Comparison of ENCODE assay signal across 8 cellular contexts in the genomic region with DNA sequence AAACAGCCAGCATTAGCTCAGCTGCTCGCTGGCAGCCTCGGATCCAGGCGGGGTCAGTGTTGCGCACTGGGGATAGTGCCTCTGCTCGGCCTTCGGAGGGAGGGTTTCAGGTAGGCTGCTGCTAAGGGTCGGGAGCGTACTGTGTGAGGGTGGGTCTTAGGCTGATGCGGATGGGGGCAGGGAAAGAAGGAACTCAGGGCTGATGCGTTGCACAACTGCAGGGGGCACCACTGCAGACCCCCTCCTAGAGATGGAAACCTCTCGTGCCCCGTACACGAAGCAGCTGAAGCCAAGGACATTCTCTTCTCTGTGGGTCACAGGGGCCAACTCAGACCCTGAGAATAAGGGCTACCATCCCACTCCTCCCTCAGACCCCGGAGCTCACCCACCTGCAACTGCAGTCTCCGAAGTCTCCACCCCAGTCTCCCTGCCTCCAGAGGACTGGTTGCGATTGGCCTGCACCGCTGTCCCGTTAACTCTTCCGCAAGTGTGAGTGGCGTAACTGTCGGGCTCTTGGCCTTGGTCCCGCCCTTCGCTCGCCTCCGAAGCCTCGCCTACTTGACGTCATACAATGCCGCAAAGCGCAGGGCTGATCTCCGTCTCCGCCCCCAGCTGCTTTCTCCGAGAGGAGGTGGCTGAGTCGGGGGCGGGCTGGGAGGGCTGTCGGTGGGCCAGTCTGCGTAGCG. TPM values are rescaled to one million over a fixed set of nuclear protein-coding genes. Genes with fewer than 3 reads are reported as not detected.
DNase-seq lines count a peak whose midpoint lies in the region; ATAC-seq and TF ChIP-seq lines count a peak whose summit lies in the region.

KBTBD3 (minus strand) TSS at position 425 of the 686 bp plus-strand sequence. CDS start 18,250 bp downstream, outside the sequence.

- H2AK5ac ChIP-seq in mesendoderm (ENCODE audit: low read length): no peak within 1 kb of the TSS

- H3K56ac ChIP-seq in mesendoderm (ENCODE audit: low read length): peak within 1 kb of the TSS; percentile 100

- H3K27ac ChIP-seq in HUES6 (ENCODE audit: low read depth, low read length) (peak within 1 kb of the TSS; percentile 86), endodermal cell (ENCODE audit: low read depth, low read length) (peak within 1 kb of the TSS; percentile 96), mesendoderm (ENCODE audit: low read depth, low read length) (peak within 1 kb of the TSS; percentile 87)

- H4K5ac ChIP-seq in mesendoderm (ENCODE audit: low read length): no peak within 1 kb of the TSS

- peak within 1 kb of the TSS; percentile 94 for H3K4me3 ChIP-seq in HUES6 (ENCODE audit: low read depth, low read length)
- H3K4me3 ChIP-seq in NT2/D1 (ENCODE audit: insufficient read length, low read depth): peak within 1 kb of the TSS; percentile 93
- peak within 1 kb of the TSS; percentile 96 for H3K4me3 ChIP-seq in endodermal cell (ENCODE audit: low read length)
- H3K4me3 ChIP-seq in mesendoderm (ENCODE audit: low read length): peak within 1 kb of the TSS; percentile 97

- peak within 1 kb of the TSS; percentile 100 for H3K27ac Mint-ChIP-seq in endodermal cell

- peak within 1 kb of the TSS; percentile 31 for H4K8ac ChIP-seq in mesendoderm (ENCODE audit: low read depth, low read length)

- H2BK15ac ChIP-seq in mesendoderm (replicated peaks; ENCODE audit: low read depth): no peak within 1 kb of the TSS

- H2BK120ac ChIP-seq in mesendoderm (ENCODE audit: low read depth, low read length): no peak within 1 kb of the TSS

- H2BK5ac ChIP-seq in mesendoderm (ENCODE audit: low read length): peak within 1 kb of the TSS; percentile 93

- H3K18ac ChIP-seq in mesendoderm (ENCODE audit: low read length): peak within 1 kb of the TSS; percentile 53

- H3K9me3 ChIP-seq in HUES6 (ENCODE audit: control insufficient read depth, insufficient read depth, low read depth, low read length): no peaks in the 10 kb centered on the region
- H3K9me3 ChIP-seq in NT2/D1 (ENCODE audit: insufficient read depth, low read length): no peaks in the 10 kb centered on the region
- H3K9me3 ChIP-seq in endodermal cell (ENCODE audit: control insufficient read depth, low read length): no peaks in the 10 kb centered on the region

- peaks cover 25% of the 10 kb centered on the region for H3K36me3 Mint-ChIP-seq in endodermal cell (ENCODE audit: low read depth)

- no peaks in the 10 kb centered on the region for H3K27me3 Mint-ChIP-seq in endodermal cell (ENCODE audit: insufficient read depth)

- WGBS in endodermal cell (ENCODE audit: insufficient coverage in 1 of 2, insufficient read length in 1 of 2), 2 experiments: 0% methylated on average over 5 to 37 of the region's 37 CpGs
- WGBS in mesendoderm (ENCODE audit: extremely low coverage, insufficient coverage, low lambda C conversion rate): no CpG with 5 or more reads among the region's 37 CpGs

- H3K9ac ChIP-seq in HUES6 (ENCODE audit: low read length) (peak within 1 kb of the TSS; percentile 97), NT2/D1 (ENCODE audit: insufficient read length, low read depth) (peak within 1 kb of the TSS; percentile 98), endodermal cell (ENCODE audit: extremely low read depth, low read length, poor library complexity, severe bottlenecking) (peak within 1 kb of the TSS; percentile 93), mesendoderm (ENCODE audit: low read length) (peak within 1 kb of the TSS; percentile 99)

- peak; percentile 74 for TF ChIP-seq CTCF in endodermal cell (conservative IDR thresholded peaks at IDR 0.05)

- H3K4ac ChIP-seq in mesendoderm (ENCODE audit: low read depth, low read length): peak within 1 kb of the TSS; percentile 18

- H3K27me3 ChIP-seq in HUES6 (ENCODE audit: control insufficient read depth, insufficient read depth, low read length) (no peaks in the 10 kb centered on the region), NT2/D1 (ENCODE audit: insufficient read depth, insufficient read length) (no peaks in the 10 kb centered on the region), endodermal cell (ENCODE audit: control insufficient read depth, insufficient read depth, low read length, poor library complexity, severe bottlenecking) (no peaks in the 10 kb centered on the region), mesendoderm (ENCODE audit: insufficient read depth, low read length, poor library complexity) (no peaks in the 10 kb centered on the region)

- DNase-seq in D341Med (ENCODE audit: low spot score): peak; percentile 92
- peak; percentile 97 for DNase-seq in NT2/D1 (ENCODE audit: low read depth, low spot score)
- peak; percentile 97 for DNase-seq in activated CD8-positive, alpha-beta memory T cell treated with anti-CD3 and anti-CD28 coated beads, Interleukin-2, amount 50 U/mL, for 24 hours (ENCODE audit: extremely low read depth)
- peak; percentile 99 for DNase-seq in endodermal cell
- peak; percentile 100 for DNase-seq in mesendoderm
- peak; percentile 96 for DNase-seq in stimulated activated CD8-positive, alpha-beta memory T cell treated with anti-CD3 and anti-CD28 coated beads, Interleukin-12 subunit alpha, Interleukin-12 subunit beta, amount 100 ng/mL, for 4 hours (ENCODE audit: low read depth)

- H3K79me2 ChIP-seq in mesendoderm (ENCODE audit: control insufficient read depth, insufficient read depth, low read length): peaks cover 23% of the 10 kb centered on the region

- H3K4me2 ChIP-seq in mesendoderm (ENCODE audit: low read length): peak within 1 kb of the TSS; percentile 70

- H3K23ac ChIP-seq in mesendoderm (ENCODE audit: low read length): peak within 1 kb of the TSS; percentile 98

- no peaks in the 10 kb centered on the region for H3K9me3 Mint-ChIP-seq in endodermal cell

- peaks cover 26% of the 10 kb centered on the region for H3K4me1 Mint-ChIP-seq in endodermal cell

- H3K4me3 Mint-ChIP-seq in endodermal cell: peak within 1 kb of the TSS; percentile 94

- H3K4me1 ChIP-seq in HUES6 (ENCODE audit: control insufficient read depth, insufficient read depth, low read length) (peaks cover 9% of the 10 kb centered on the region; the same call in 1 of the 2 replicates), NT2/D1 (ENCODE audit: insufficient read depth, insufficient read length) (no peaks in the 10 kb centered on the region), endodermal cell (ENCODE audit: control insufficient read depth, insufficient read depth, low read length) (peaks cover 5% of the 10 kb centered on the region), mesendoderm (ENCODE audit: control insufficient read depth, low read depth, low read length) (no peaks in the 10 kb centered on the region)

- H3K36me3 ChIP-seq in HUES6 (ENCODE audit: control insufficient read depth, insufficient read depth, low read length): peaks cover 24% of the 10 kb centered on the region
- peaks cover 23% of the 10 kb centered on the region for H3K36me3 ChIP-seq in NT2/D1 (ENCODE audit: insufficient read depth, insufficient read length, low read length)
- H3K36me3 ChIP-seq in endodermal cell (ENCODE audit: control insufficient read depth, insufficient read depth, low read length): peaks cover 24% of the 10 kb centered on the region
- no peaks in the 10 kb centered on the region for H3K36me3 ChIP-seq in mesendoderm (ENCODE audit: control insufficient read depth, insufficient read depth, low read length)

- H3K79me1 ChIP-seq in mesendoderm (ENCODE audit: low read length): no peaks in the 10 kb centered on the region

- peak; percentile 93 for ATAC-seq in GM21447 (IDR thresholded peaks at IDR 0.05; ENCODE audit: unreplicated experiment)

RNA-seq across cellular contexts. Expression of gene KBTBD3, which starts in this region (rescaled TPM):
- total RNA-seq in endodermal cell: 10 to 100 TPM in 1 of 2 donors, 1 to 10 TPM in 1; 4.5 to 12.4 TPM
- polyA plus RNA-seq in endodermal cell (2013, experiment 1 of 2): 7.2 TPM
- polyA plus RNA-seq in endodermal cell (2013, experiment 2 of 2): 9.9 TPM
- polyA plus RNA-seq in mesendoderm (2013, experiment 1 of 2): 1.3 TPM
- 1.1 TPM for polyA plus RNA-seq in mesendoderm (2013, experiment 2 of 2)

Comparison
In these comparisons a context has a peak if more than half of its experiments do, and no peak if none do; other contexts are left out.
1. Peak in every context shown above with its lines: DNase-seq, ATAC-seq, H3K4me3 ChIP-seq and H3K27ac ChIP-seq.